ENCODE assay signal across 11 cellular contexts in genomic region chr5:15286659-15287058, GRCh38.
DNase-seq lines count a peak whose midpoint lies in the region; ATAC-seq and TF ChIP-seq lines count a peak whose summit lies in the region.
"Had no signal": no experiment of that assay in that cellular context is flagged by ENCODE, and none has a peak within 500 bp of the region (broad histone marks: within the 10 kb centered on the region; RNA-seq: fewer than 3 reads in every experiment).

No MANE protein-coding gene starts in this region.

- TF ChIP-seq CTCF in LNCAP (IDR thresholded peaks at IDR 0.05), result peak; percentile 47
- TF ChIP-seq CTCF in astrocyte of the cerebellum (IDR thresholded peaks at IDR 0.05; ENCODE audit: low read depth, low read length, missing control alignments), result peak; percentile 17
- peak; percentile 6 for TF ChIP-seq CTCF in smooth muscle cell (IDR thresholded peaks at IDR 0.05; ENCODE audit: borderline replicate concordance, insufficient read depth, poor library complexity, severe bottlenecking)

- no peaks in the 10 kb centered on the region for H3F3A ChIP-seq in smooth muscle cell (ENCODE audit: low read depth)

- H3K4me2 ChIP-seq in smooth muscle cell, result peak overlapping the region; percentile 77

- no peak overlapping the region for H3K27ac ChIP-seq in smooth muscle cell (ENCODE audit: low read depth)

- H4K20me1 ChIP-seq in smooth muscle cell (ENCODE audit: low read depth), result no peaks in the 10 kb centered on the region

- H3K4me3 ChIP-seq in astrocyte of the cerebellum (ENCODE audit: low read depth, low read length) (no peak overlapping the region), smooth muscle cell (no peak overlapping the region)

- no peaks in the 10 kb centered on the region for H3K79me2 ChIP-seq in smooth muscle cell (ENCODE audit: low read depth)

- H3K9me3 ChIP-seq in smooth muscle cell (replicated peaks; ENCODE audit: low read depth), result no peaks in the 10 kb centered on the region

- peaks cover 3% of the 10 kb centered on the region for H3K27me3 ChIP-seq in smooth muscle cell (ENCODE audit: low read depth)

- 38% methylated on average over 1 of the region's 1 CpG for WGBS in smooth muscle cell (ENCODE audit: low lambda C conversion rate)

- no peak overlapping the region for H3K9ac ChIP-seq in smooth muscle cell (ENCODE audit: low read depth)

- in situ Hi-C loops in astrocyte of the cerebellum (cut with HindIII; ENCODE audit: low sequenced_read_pairs), result no loop called here

- ATAC-seq in HG03280 (IDR thresholded peaks at IDR 0.05; ENCODE audit: unreplicated experiment), result no peak
- ATAC-seq: activated T-cell treated with anti-CD3 and anti-CD28 coated beads, Interleukin-2, amount 50 U/mL, for 72 hours; Panc1 had no signal

- DNase-seq in astrocyte of the cerebellum (ENCODE audit: low read depth), result no peak
- peak; percentile 5 for DNase-seq in iPS DF 19.7 (ENCODE audit: low read depth, low spot score)
- no peak for DNase-seq in smooth muscle cell (lab: John Stamatoyannopoulos, UW; ENCODE audit: unreplicated experiment)
- DNase-seq in stimulated activated naive CD4-positive, alpha-beta T cell treated with Interleukin-2 at 50 U/mL for 16 hours (lab: John Stamatoyannopoulos, UW), result no peak
- no peak for DNase-seq in HCEC 1CT
- no peak for DNase-seq in UCSD-AML1 (lab: John Stamatoyannopoulos, UW; ENCODE audit: unreplicated experiment)
- DNase-seq: activated T-cell treated with anti-CD3 and anti-CD28 coated beads, Interleukin-2, amount 50 U/mL, for 72 hours; NCI-H1694 treated with DMSO at 0.1 percent for 48 hours had no signal

- no peaks in the 10 kb centered on the region for H3K36me3 ChIP-seq in smooth muscle cell (ENCODE audit: low read depth)

- H2AFZ ChIP-seq in smooth muscle cell (ENCODE audit: low read depth), result peak overlapping the region; percentile 76

- H3K4me1 ChIP-seq in smooth muscle cell (ENCODE audit: low read depth), result peaks cover 5% of the 10 kb centered on the region
